11 cellular contexts compared by ENCODE assay signal in genomic region chr3:37995652-37996641, GRCh38. TPM values are rescaled to one million over a fixed set of nuclear protein-coding genes. Genes with fewer than 3 reads are reported as not detected.
DNase-seq lines count a peak whose midpoint lies in the region; ATAC-seq and TF ChIP-seq lines count a peak whose summit lies in the region.
"Had no signal": no experiment of that assay in that cellular context is flagged by ENCODE, and none has a peak within 500 bp of the region (broad histone marks: within the 10 kb centered on the region; RNA-seq: fewer than 3 reads in every experiment).

No MANE protein-coding gene starts in this region.

- H3K27me3 ChIP-seq in heart right ventricle (no peaks in the 10 kb centered on the region), endodermal cell (ENCODE audit: control insufficient read depth, insufficient read depth, low read length, poor library complexity, severe bottlenecking) (no peaks in the 10 kb centered on the region), neuronal stem cell (ENCODE audit: control insufficient read depth in 3 of 3, insufficient read depth in 3 of 3, low read depth in 1 of 3, low read length in 3 of 3) (peaks cover 0 to 64% (median 6%) of the 10 kb centered on the region in 3 experiments)
- H3K27me3 ChIP-seq: body of pancreas, SJCRH30, vagina had no signal

- H3K4me1 ChIP-seq in heart right ventricle: peaks cover 0 to 52% (median 26%) of the 10 kb centered on the region in 9 donors
- H3K4me1 ChIP-seq in endodermal cell (ENCODE audit: control insufficient read depth, insufficient read depth, low read length): peaks cover 26% of the 10 kb centered on the region
- H3K4me1 ChIP-seq in neuronal stem cell (ENCODE audit: control insufficient read depth in 2 of 2, insufficient read depth in 1 of 2, low read depth in 1 of 2, low read length in 2 of 2): peaks cover 7 to 18% of the 10 kb centered on the region in 2 donors
- H3K4me1 ChIP-seq: SJCRH30 had no signal

- H3K36me3 Mint-ChIP-seq in WTC11 (peaks cover 2% of the 10 kb centered on the region; the same call in 1 of the 2 replicates), endodermal cell (ENCODE audit: low read depth) (peaks cover 25% of the 10 kb centered on the region), type B pancreatic cell (peaks cover 10% of the 10 kb centered on the region)

- intact Hi-C loops in left cardiac atrium (cut with DNase I) (no loop called here), heart right ventricle (cut with DNase I) (loop anchor here in 1 of 10 donors (2.0 kb wide), 1 partner anchor 139 kb away; no protein-coding TSS in a partner anchor)

- no peak overlapping the region for H2AK5ac ChIP-seq in neuronal stem cell (ENCODE audit: low read depth, low read length)

- POLR2A ChIA-PET in WTC11 (lab: Charles Lee): interaction anchor here (1.0 kb wide), 1 partner anchor 22 kb away, joined by 3 read pairs; no protein-coding TSS in a partner anchor

- H3K9me3 ChIP-seq in heart right ventricle (no peaks in the 10 kb centered on the region), endodermal cell (ENCODE audit: control insufficient read depth, low read length) (no peaks in the 10 kb centered on the region), neuronal stem cell (replicated peaks in 1 of 2; ENCODE audit: control insufficient read depth in 2 of 2, insufficient read depth in 1 of 2, low read depth in 1 of 2, low read length in 2 of 2) (no peaks in the 10 kb centered on the region)
- H3K9me3 ChIP-seq: body of pancreas, SJCRH30, vagina had no signal

- ATAC-seq in left cardiac atrium (no peak), heart right ventricle (no peak), WTC11 (no peak)

- no peak overlapping the region for H3K27ac ChIP-seq in heart right ventricle
- H3K27ac ChIP-seq in endodermal cell (ENCODE audit: low read depth, low read length): no peak overlapping the region
- no peak overlapping the region for H3K27ac ChIP-seq in neuronal stem cell (replicated peaks; ENCODE audit: low read length)
- H3K27ac ChIP-seq: SJCRH30 had no signal

- TF ChIP-seq CTCF in heart right ventricle (IDR thresholded peaks at IDR 0.05) (no peak), WTC11 (IDR thresholded peaks at IDR 0.05) (no peak), endodermal cell (conservative IDR thresholded peaks at IDR 0.05) (no peak), type B pancreatic cell (conservative IDR thresholded peaks at IDR 0.05) (no peak)

- H3K4me3 ChIP-seq in heart right ventricle (no peak overlapping the region), endodermal cell (ENCODE audit: low read length) (no peak overlapping the region), neuronal stem cell (ENCODE audit: low read length in 2 of 2) (peak overlapping the region in 1 of 2 donors; percentile 47)
- H3K4me3 ChIP-seq: body of pancreas, SJCRH30, vagina had no signal

- no peak overlapping the region for H3K14ac ChIP-seq in neuronal stem cell (ENCODE audit: low read length)

- DNase-seq in left cardiac atrium (peak; percentile 9), heart right ventricle (no peak), WTC11 (ENCODE audit: low spot score) (peak; percentile 5), endodermal cell (peak; percentile 40), type B pancreatic cell (ENCODE audit: extremely low spot score, unreplicated experiment) (no peak), neuronal stem cell (ENCODE audit: low spot score) (no peak), HuH-7 (ENCODE audit: low spot score) (no peak), kidney tubule cell (ENCODE audit: low spot score) (no peak)

- H4K91ac ChIP-seq in neuronal stem cell (ENCODE audit: low read depth, low read length, poor library complexity): no peak overlapping the region

- H3K27ac Mint-ChIP-seq in WTC11: no peak overlapping the region
- H3K27ac Mint-ChIP-seq in endodermal cell: no peak overlapping the region
- peak overlapping the region; percentile 89 for H3K27ac Mint-ChIP-seq in type B pancreatic cell

- H2BK15ac ChIP-seq in neuronal stem cell (ENCODE audit: low read length): no peak overlapping the region

- H3K4me2 ChIP-seq in neuronal stem cell (ENCODE audit: insufficient read depth, low read length, poor library complexity, severe bottlenecking): no peak overlapping the region

- no peak overlapping the region for H3K18ac ChIP-seq in neuronal stem cell (ENCODE audit: low read length)

- CTCF ChIA-PET in WTC11 (lab: Charles Lee): interaction anchor here (0.7 to 1.9 kb wide), 30 partner anchors 10 to 655 kb away, joined by 3 to 39 read pairs (median 4); partner anchors contain the start of genes DLEC1, OXSR1 and PLCD1

- no peak overlapping the region for H2BK12ac ChIP-seq in neuronal stem cell (ENCODE audit: low read length)

- no peak overlapping the region for H2BK120ac ChIP-seq in neuronal stem cell (ENCODE audit: low read depth, low read length)

- H3K4ac ChIP-seq in neuronal stem cell (ENCODE audit: low read length): no peak overlapping the region

- H2AFZ ChIP-seq in neuronal stem cell (ENCODE audit: low read length): no peak overlapping the region

- H3K4me3 Mint-ChIP-seq in WTC11 (no peak overlapping the region; the same call in 1 of the 2 replicates), endodermal cell (no peak overlapping the region), type B pancreatic cell (peak overlapping the region; percentile 29)

- H2BK5ac ChIP-seq in neuronal stem cell (ENCODE audit: low read length): no peak overlapping the region

- H3K27me3 Mint-ChIP-seq in WTC11 (ENCODE audit: low read depth) (peaks cover 29% of the 10 kb centered on the region), endodermal cell (ENCODE audit: insufficient read depth) (no peaks in the 10 kb centered on the region), type B pancreatic cell (no peaks in the 10 kb centered on the region)

- no peaks in the 10 kb centered on the region for H3K79me1 ChIP-seq in neuronal stem cell (ENCODE audit: low read depth, low read length)

- H3K36me3 ChIP-seq in heart right ventricle (peaks cover 0 to 16% (median 0%) of the 10 kb centered on the region in 9 donors), endodermal cell (ENCODE audit: control insufficient read depth, insufficient read depth, low read length) (no peaks in the 10 kb centered on the region), neuronal stem cell (replicated peaks in 1 of 2; ENCODE audit: control insufficient read depth in 2 of 2, insufficient read depth in 2 of 2, low read length in 2 of 2) (peaks cover 0 to 4% of the 10 kb centered on the region in 2 donors)
- H3K36me3 ChIP-seq: SJCRH30, vagina had no signal

- H3K9me3 Mint-ChIP-seq in WTC11 (no peaks in the 10 kb centered on the region), endodermal cell (no peaks in the 10 kb centered on the region), type B pancreatic cell (no peaks in the 10 kb centered on the region)

- H3K9ac ChIP-seq in endodermal cell (ENCODE audit: extremely low read depth, low read length, poor library complexity, severe bottlenecking): no peak overlapping the region
- H3K9ac ChIP-seq in neuronal stem cell (ENCODE audit: low read depth, low read length, poor library complexity): no peak overlapping the region

- WGBS in heart right ventricle, 2 donors: 86 to 87% methylated on average over 10 of the region's 10 CpGs
- WGBS in endodermal cell (ENCODE audit: insufficient coverage in 1 of 2, insufficient read length in 1 of 2), 2 experiments: 91 to 96% methylated on average over 7 to 10 of the region's 10 CpGs
- WGBS in neuronal stem cell (ENCODE audit: extremely low coverage in 2 of 2, insufficient read length in 2 of 2, insufficient replicate concordance in 1 of 2), 2 donors: no CpG with 5 or more reads among the region's 10 CpGs

- H3K4me1 Mint-ChIP-seq in WTC11: peaks cover 27% of the 10 kb centered on the region
- peaks cover 41% of the 10 kb centered on the region for H3K4me1 Mint-ChIP-seq in endodermal cell
- H3K4me1 Mint-ChIP-seq in type B pancreatic cell (ENCODE audit: unreplicated experiment): peaks cover 47% of the 10 kb centered on the region

- no peak overlapping the region for H3K23ac ChIP-seq in neuronal stem cell (ENCODE audit: low read depth, low read length, poor library complexity)

- no peak overlapping the region for H4K8ac ChIP-seq in neuronal stem cell (ENCODE audit: low read depth, low read length)

RNA-seq across cellular contexts. Expression of gene VILL, which starts 5.4 kb away (rescaled TPM):
- 1 to 10 TPM; 6.1 to 6.2 TPM for total RNA-seq in left cardiac atrium
- 1 to 10 TPM; 1.2 to 3.7 (median 2.1) TPM for total RNA-seq in heart right ventricle
- 1 to 10 TPM; 4.8 to 6.4 TPM for polyA plus RNA-seq in heart right ventricle
- 4.7 to 5.9 TPM (median 4.7 TPM) in 3 replicates for total RNA-seq in WTC11 (2021)
- 10 to 100 TPM; 16.0 to 21.3 TPM for total RNA-seq in endodermal cell
- 4.4 TPM for polyA plus RNA-seq in endodermal cell (2013, experiment 1 of 2)
- 3.5 TPM for polyA plus RNA-seq in endodermal cell (2013, experiment 2 of 2)
- total RNA-seq in type B pancreatic cell (ENCODE audit: low replicate concordance): 14.2 and 16.9 TPM in 2 replicates
- polyA plus RNA-seq in neuronal stem cell (2013, experiment 1 of 2): 2.0 TPM
- polyA plus RNA-seq in neuronal stem cell (2013, experiment 2 of 2): 1.7 TPM

RNA-seq across cellular contexts. Expression of gene PLCD1, which starts 33.5 kb away (rescaled TPM):
- 10 to 100 TPM; 10.8 to 12.3 TPM for total RNA-seq in left cardiac atrium
- 10 to 100 TPM in 6 of 10 donors, 1 to 10 TPM in 4; 6.3 to 17.7 (median 10.1) TPM for total RNA-seq in heart right ventricle
- 10 to 100 TPM; 13.0 to 20.0 TPM for polyA plus RNA-seq in heart right ventricle
- total RNA-seq in WTC11 (2021): 29.9 to 33.3 TPM (median 32.6 TPM) in 3 replicates
- 10 to 100 TPM; 54.3 to 66.6 TPM for total RNA-seq in endodermal cell
- polyA plus RNA-seq in endodermal cell (2013, experiment 1 of 2): 45.4 TPM
- 46.2 TPM for polyA plus RNA-seq in endodermal cell (2013, experiment 2 of 2)
- total RNA-seq in type B pancreatic cell (ENCODE audit: low replicate concordance): 28.7 and 31.6 TPM in 2 replicates
- 41.7 TPM for polyA plus RNA-seq in neuronal stem cell (2013, experiment 1 of 2)
- 41.2 TPM for polyA plus RNA-seq in neuronal stem cell (2013, experiment 2 of 2)

RNA-seq across cellular contexts. Expression of gene DLEC1, which starts 43.1 kb away (rescaled TPM):
- total RNA-seq in left cardiac atrium (under 1 TPM; 0.29 to 0.82 TPM), heart right ventricle (under 1 TPM in 6 of 10 donors, not detected in 4; 0.09 to 0.42 (median 0.30) TPM), WTC11 (2021) (0.81 to 1.4 TPM (median 1.1 TPM) in 3 replicates), endodermal cell (1 to 10 TPM; 3.9 to 6.0 TPM), type B pancreatic cell (ENCODE audit: low replicate concordance) (0.76 and 3.2 TPM in 2 replicates)
- polyA plus RNA-seq in heart right ventricle: under 1 TPM; 0.13 to 0.66 TPM
- polyA plus RNA-seq in endodermal cell (2013, experiment 1 of 2): 1.5 TPM
- polyA plus RNA-seq in endodermal cell (2013, experiment 2 of 2): 0.83 TPM
- 2.5 TPM for polyA plus RNA-seq in neuronal stem cell (2013, experiment 1 of 2)
- 2.5 TPM for polyA plus RNA-seq in neuronal stem cell (2013, experiment 2 of 2)
- total RNA-seq: SJCRH30 had no signal

Comparison
In these comparisons a context has a peak if more than half of its experiments do, and no peak if none do; other contexts are left out.
1. DNase-seq: peak in left cardiac atrium (single experiment), WTC11 (single experiment) and endodermal cell (single experiment); none in heart right ventricle (0 of 2), type B pancreatic cell (single experiment), neuronal stem cell (single experiment), HuH-7 (single experiment) and kidney tubule cell (single experiment).